In the genomic region with DNA sequence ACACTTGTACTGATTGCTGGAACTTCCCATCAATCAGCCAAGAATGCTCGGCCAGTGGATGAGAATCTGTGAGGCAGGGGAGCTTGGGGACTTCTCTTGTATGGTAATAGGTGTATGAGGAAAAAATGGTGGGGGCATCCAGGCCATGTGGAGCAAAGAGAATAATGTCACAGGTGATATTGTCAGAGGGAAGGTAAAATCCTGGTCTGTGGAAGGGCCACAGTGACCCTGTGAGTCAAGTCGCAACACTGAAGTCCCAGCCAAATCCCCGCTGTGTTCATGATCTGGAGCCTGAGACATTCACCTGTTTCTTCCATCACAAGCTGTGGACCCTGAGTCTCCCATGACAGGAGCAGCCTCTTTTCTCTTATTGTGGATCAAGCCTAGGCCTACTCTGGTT, we compare ENCODE assay signal across 7 cellular contexts. TPM values are rescaled to one million over a fixed set of nuclear protein-coding genes. Genes with fewer than 3 reads are reported as not detected.
"Had no signal": no experiment of that assay in that cellular context is flagged by ENCODE, and none has a peak within 500 bp of the region (broad histone marks: within the 10 kb centered on the region; RNA-seq: fewer than 3 reads in every experiment).

No MANE protein-coding gene starts in this region.

- ATAC-seq: GM23338 had no signal

- H3K27ac Mint-ChIP-seq: GM23338, H9, IgD-negative memory B cell had no signal

- H3K4me3 ChIP-seq: GM23338 had no signal

- H3K4me3 Mint-ChIP-seq: GM23338, H9, IgD-negative memory B cell had no signal

- H3K9me3 Mint-ChIP-seq: IgD-negative memory B cell had no signal

- H3K4me1 Mint-ChIP-seq: GM23338, H9, IgD-negative memory B cell had no signal

- DNase-seq: H9, HCEC 1CT, KBM-7 had no signal

RNA-seq across cellular contexts. Expression of a gene that starts 8.1 kb away (rescaled TPM):
- total RNA-seq: GM23338, H1, H9, HT-29 had no signal

RNA-seq across cellular contexts. Expression of a gene that starts 11.2 kb away (rescaled TPM):
- total RNA-seq: GM23338, H1, H9, HT-29 had no signal

RNA-seq across cellular contexts. Expression of a gene that starts 49.4 kb away (rescaled TPM):
- total RNA-seq: GM23338, H1, H9, HT-29 had no signal
